ENCODE assay signal across 12 cellular contexts in the genomic region with DNA sequence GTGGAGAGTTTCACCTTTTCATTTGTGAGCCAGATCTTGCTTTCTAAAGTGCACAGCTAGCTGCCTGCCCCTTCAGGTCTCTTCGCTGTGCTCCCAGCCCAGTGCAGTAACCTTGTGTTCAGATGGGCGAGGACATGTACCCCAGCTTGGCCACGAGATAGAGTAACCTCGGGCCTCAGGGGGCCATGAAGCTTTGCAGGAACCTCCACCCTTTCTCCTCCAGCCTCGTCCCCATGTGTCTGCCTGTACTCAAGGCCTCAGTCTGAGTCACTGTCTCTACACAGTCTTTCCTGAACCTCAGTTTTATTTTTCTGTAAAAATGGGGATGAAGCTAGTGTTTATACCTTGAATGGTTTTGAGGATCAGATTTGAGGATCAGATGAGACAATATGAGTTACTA. TPM values are rescaled to one million over a fixed set of nuclear protein-coding genes. Genes with fewer than 3 reads are reported as not detected.
DNase-seq lines count a peak whose midpoint lies in the region; ATAC-seq and TF ChIP-seq lines count a peak whose summit lies in the region.
"Had no signal": no experiment of that assay in that cellular context is flagged by ENCODE, and none has a peak within 500 bp of the region (broad histone marks: within the 10 kb centered on the region; RNA-seq: fewer than 3 reads in every experiment).

No MANE protein-coding gene starts in this region.

- H3K4me3 ChIP-seq in astrocyte of the spinal cord (ENCODE audit: low read depth, low read length) (no peak overlapping the region), iPS-15b (ENCODE audit: low read depth, low read length) (no peak overlapping the region), skeletal muscle tissue (ENCODE audit: low read length in 3 of 3) (peak overlapping the region in 1 of 3 donors; percentile 32)

- H3K36me3 ChIP-seq in iPS-15b (ENCODE audit: control insufficient read depth, insufficient read depth, low read length), result no peaks in the 10 kb centered on the region
- H3K36me3 ChIP-seq in skeletal muscle tissue (ENCODE audit: control insufficient read depth in 3 of 3, insufficient read depth in 3 of 3, low read length in 3 of 3), result no peaks in the 10 kb centered on the region
- H3K36me3 ChIP-seq: WERI-Rb-1 had no signal

- H3K9me3 ChIP-seq in iPS-15b (ENCODE audit: control insufficient read depth, insufficient read depth, low read length) (no peaks in the 10 kb centered on the region), skeletal muscle tissue (ENCODE audit: control insufficient read depth in 3 of 3, low read length in 3 of 3) (no peaks in the 10 kb centered on the region)

- peak; percentile 47 for DNase-seq in EH (ENCODE audit: low read depth)
- DNase-seq in astrocyte of the spinal cord (ENCODE audit: low read depth, low spot score), result peak; percentile 53
- DNase-seq in NCI-H187 (lab: John Stamatoyannopoulos, UW), result no peak
- no peak for DNase-seq in globus pallidus (ENCODE audit: low spot score)
- no peak for DNase-seq in NCI-H2196 treated with DMSO at 0.1 percent for 48 hours (lab: John Stamatoyannopoulos, UW; ENCODE audit: unreplicated experiment)
- DNase-seq: activated effector memory CD4-positive, alpha-beta T cell treated with Interleukin-2 at 50 U/mL for 16 hours; effector CD8-positive, alpha-beta T cell; NCI-H2171; WERI-Rb-1 had no signal

- no peak for ATAC-seq in HG02981 (IDR thresholded peaks at IDR 0.05; ENCODE audit: unreplicated experiment)

- TF ChIP-seq CTCF in astrocyte of the spinal cord (IDR thresholded peaks at IDR 0.05; ENCODE audit: low read depth, low read length), result no peak

- H3K27ac ChIP-seq in skeletal muscle tissue (ENCODE audit: low read depth, low read length), result peak overlapping the region; percentile 97
- H3K27ac ChIP-seq: WERI-Rb-1 had no signal

- peak overlapping the region; percentile 41 for H3K9ac ChIP-seq in iPS-15b (ENCODE audit: low read depth, low read length)
- H3K9ac ChIP-seq in skeletal muscle tissue (ENCODE audit: low read depth in 1 of 3, low read length in 3 of 3), result peak overlapping the region; percentile 73 to 75 (median 74)

- in situ Hi-C loops in astrocyte of the spinal cord (cut with HindIII; ENCODE audit: low sequenced_read_pairs), result no loop called here

- H3K27me3 ChIP-seq in iPS-15b (ENCODE audit: control insufficient read depth, insufficient read depth, low read length) (no peaks in the 10 kb centered on the region), skeletal muscle tissue (ENCODE audit: control insufficient read depth in 3 of 3, insufficient read depth in 3 of 3, low read length in 3 of 3) (no peaks in the 10 kb centered on the region)

- peaks cover 15% of the 10 kb centered on the region for H3K4me1 ChIP-seq in iPS-15b (ENCODE audit: control insufficient read depth, insufficient read depth, low read length)
- peaks cover 69 to 74% (median 71%) of the 10 kb centered on the region in 3 donors for H3K4me1 ChIP-seq in skeletal muscle tissue (ENCODE audit: control insufficient read depth in 3 of 3, insufficient read depth in 3 of 3, low read length in 3 of 3)

RNA-seq across cellular contexts. Expression of gene ERGIC1, which starts 37.9 kb away (rescaled TPM):
- total RNA-seq in skeletal muscle tissue, result 46.4 TPM

Comparison
In these comparisons a context has a peak if more than half of its experiments do, and no peak if none do; other contexts are left out.
1. DNase-seq: peak in EH (single experiment) and astrocyte of the spinal cord (single experiment); none in NCI-H187 (0 of 2), globus pallidus (single experiment) and NCI-H2196 treated with DMSO at 0.1 percent for 48 hours (single experiment).